ENCODE assay signal across 15 cellular contexts in the genomic region with DNA sequence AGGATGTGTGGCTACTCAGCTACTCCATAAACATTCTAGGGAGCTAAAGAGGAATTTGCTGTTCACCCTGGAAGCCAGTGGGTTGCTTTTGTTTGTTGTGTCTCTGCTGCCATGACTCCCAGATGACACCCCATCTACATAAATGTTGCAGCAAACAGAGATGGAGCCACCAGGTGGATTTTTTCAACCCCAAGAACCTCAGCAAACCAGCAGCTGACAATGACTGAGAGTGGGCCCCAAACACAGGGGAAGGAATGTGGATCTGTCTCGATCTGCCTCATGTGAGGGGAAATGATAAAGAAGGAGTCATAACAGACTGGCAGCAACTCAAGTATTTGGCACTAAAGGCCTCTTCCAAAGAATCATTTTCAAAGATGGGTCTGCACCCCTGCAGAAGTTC.
A peak's percentile ranks its signal among the peaks of the same experiment; 100 is the strongest.
DNase-seq lines count a peak whose midpoint lies in the region; ATAC-seq, FAIRE-seq and TF ChIP-seq lines count a peak whose summit lies in the region.
"Had no signal": no experiment of that assay in that cellular context is flagged by ENCODE, and none has a peak within 500 bp of the region (broad histone marks: within the 10 kb centered on the region; RNA-seq: fewer than 3 reads in every experiment).

No MANE protein-coding gene starts in this region.

- H3K27me3 Mint-ChIP-seq in activated CD8-positive, alpha-beta T cell treated with anti-CD3 and anti-CD28 coated beads, Interleukin-2, amount 10 ng/mL, durations not matched to agents 7 days and 5 days (ENCODE audit: low read depth) = no peaks in the 10 kb centered on the region

- no peak overlapping the region for H2AFZ ChIP-seq in keratinocyte (ENCODE audit: control insufficient read depth, low read length)

- H3K4me3 ChIP-seq in astrocyte of the cerebellum (ENCODE audit: low read depth, low read length) = no peak overlapping the region
- H3K4me3 ChIP-seq in keratinocyte (ENCODE audit: control insufficient read depth in 2 of 3, extremely low read depth in 1 of 3, insufficient read depth in 2 of 3, low read depth in 1 of 3, low read length in 3 of 3) = no peak overlapping the region
- H3K4me3 ChIP-seq in upper lobe of right lung = no peak overlapping the region
- H3K4me3 ChIP-seq: psoas muscle, SK-N-MC, tibial nerve had no signal

- DNase-seq in HS-5 (ENCODE audit: low read depth) (peak; percentile 90), astrocyte of the cerebellum (ENCODE audit: low read depth) (peak; percentile 22), keratinocyte (ENCODE audit: low read depth, low spot score) (peak; percentile 61), upper lobe of right lung (no peak), HEK293T (ENCODE audit: extremely low spot score) (no peak), NOMO-1 treated with dmso at 0.1 percent for 144 hours (lab: John Stamatoyannopoulos, UW; ENCODE audit: unreplicated experiment) (no peak)
- no peak for DNase-seq in activated CD8-positive, alpha-beta T cell treated with anti-CD3 and anti-CD28 coated beads, Interleukin-2, amount 10 ng/mL, durations not matched to agents 7 days and 5 days
- no peak for DNase-seq in activated CD8-positive, alpha-beta memory T cell treated with anti-CD3 and anti-CD28 coated beads, Interleukin-2, amount 50 U/mL, for 48 hours
- DNase-seq: activated naive CD4-positive, alpha-beta T cell treated with anti-CD3 and anti-CD28 coated beads, Interleukin-2, amount 50 U/mL, for 16 hours; effector CD4-positive, alpha-beta T cell; islet precursor cell; NCI-H510A; psoas muscle had no signal

- in situ Hi-C loops in astrocyte of the cerebellum (cut with HindIII; ENCODE audit: low sequenced_read_pairs) = no loop called here

- H3K4me2 ChIP-seq in keratinocyte (ENCODE audit: control insufficient read depth, extremely low read depth, insufficient read depth, low read depth, low read length) = peak overlapping the region; percentile 17

- H3K27me3 ChIP-seq in keratinocyte (ENCODE audit: control insufficient read depth, extremely low read depth, insufficient read depth, low read length) = no peaks in the 10 kb centered on the region
- H3K27me3 ChIP-seq in upper lobe of right lung = no peaks in the 10 kb centered on the region
- H3K27me3 ChIP-seq: tibial nerve had no signal

- H3K27ac ChIP-seq in keratinocyte (ENCODE audit: control insufficient read depth, insufficient read depth, low read length) (peak overlapping the region; percentile 82), upper lobe of right lung (peak overlapping the region; percentile 67)
- H3K27ac ChIP-seq: psoas muscle, SK-N-MC, tibial nerve had no signal

- no peak for ATAC-seq in upper lobe of right lung
- ATAC-seq in activated CD8-positive, alpha-beta T cell treated with anti-CD3 and anti-CD28 coated beads, Interleukin-2, amount 10 ng/mL, durations not matched to agents 7 days and 5 days = no peak
- ATAC-seq: psoas muscle had no signal

- H3K9me3 ChIP-seq in keratinocyte (ENCODE audit: control insufficient read depth, low read depth, low read length) (peaks cover 3% of the 10 kb centered on the region), upper lobe of right lung (no peaks in the 10 kb centered on the region)
- H3K9me3 ChIP-seq: psoas muscle had no signal

- no peaks in the 10 kb centered on the region for H3K79me2 ChIP-seq in keratinocyte (ENCODE audit: control insufficient read depth, insufficient read depth, low read length)

- peaks cover 20% of the 10 kb centered on the region for H3K4me1 ChIP-seq in keratinocyte (ENCODE audit: control insufficient read depth, extremely low read depth, insufficient read depth, low read length)
- no peaks in the 10 kb centered on the region for H3K4me1 ChIP-seq in upper lobe of right lung
- H3K4me1 ChIP-seq: psoas muscle, tibial nerve had no signal

- FAIRE-seq in keratinocyte (lab: Jason Lieb, UNC) = peak; percentile 97

- dilution Hi-C loops in keratinocyte (cut with MboI; ENCODE audit: extremely low pct_ligation_motif_present, low sequenced_read_pairs) = no loop called here

- H3K9me3 Mint-ChIP-seq in activated CD8-positive, alpha-beta T cell treated with anti-CD3 and anti-CD28 coated beads, Interleukin-2, amount 10 ng/mL, durations not matched to agents 7 days and 5 days (ENCODE audit: insufficient read depth) = no peaks in the 10 kb centered on the region

- no peak for TF ChIP-seq CTCF in astrocyte of the cerebellum (IDR thresholded peaks at IDR 0.05; ENCODE audit: low read depth, low read length, missing control alignments)
- peak in 2 of 3 experiments; percentile 28 to 29 for TF ChIP-seq CTCF in keratinocyte (optimal IDR thresholded peaks at IDR 0.05 in 1 of 3, IDR thresholded peaks at IDR 0.05 in 1 of 3, conservative IDR thresholded peaks at IDR 0.05 in 1 of 3; ENCODE audit: extremely low read depth in 1 of 3, insufficient read depth in 2 of 3, low read length in 3 of 3)
- no peak for TF ChIP-seq CTCF in upper lobe of right lung (IDR thresholded peaks at IDR 0.05)

- H3K36me3 ChIP-seq in keratinocyte (ENCODE audit: control insufficient read depth in 2 of 2, extremely low read depth in 1 of 2, insufficient read depth in 2 of 2, low read length in 2 of 2) (no peaks in the 10 kb centered on the region), upper lobe of right lung (no peaks in the 10 kb centered on the region)
- H3K36me3 ChIP-seq: tibial nerve had no signal

- CTCF ChIA-PET in activated CD8-positive, alpha-beta T cell treated with anti-CD3 and anti-CD28 coated beads, Interleukin-2, amount 10 ng/mL, durations not matched to agents 7 days and 5 days (lab: Charles Lee) = no interaction called here
- CTCF ChIA-PET in HEK293T (lab: Yijun Ruan, JAX) = no interaction called here

- no peaks in the 10 kb centered on the region for H3K36me3 Mint-ChIP-seq in activated CD8-positive, alpha-beta T cell treated with anti-CD3 and anti-CD28 coated beads, Interleukin-2, amount 10 ng/mL, durations not matched to agents 7 days and 5 days (ENCODE audit: low read depth)

- no peak overlapping the region for H3K4me3 Mint-ChIP-seq in activated CD8-positive, alpha-beta T cell treated with anti-CD3 and anti-CD28 coated beads, Interleukin-2, amount 10 ng/mL, durations not matched to agents 7 days and 5 days

- intact Hi-C loops in upper lobe of right lung (cut with DNase I) = no loop called here

- no peaks in the 10 kb centered on the region for H3K4me1 Mint-ChIP-seq in activated CD8-positive, alpha-beta T cell treated with anti-CD3 and anti-CD28 coated beads, Interleukin-2, amount 10 ng/mL, durations not matched to agents 7 days and 5 days (ENCODE audit: low read depth)

- H3K9me1 ChIP-seq in keratinocyte (ENCODE audit: control insufficient read depth, extremely low read depth, insufficient read depth, low read length) = no peaks in the 10 kb centered on the region

- no peak overlapping the region for H3K9ac ChIP-seq in keratinocyte (ENCODE audit: control insufficient read depth, extremely low read depth, insufficient read depth, low read length)

- POLR2A ChIA-PET in activated CD8-positive, alpha-beta T cell treated with anti-CD3 and anti-CD28 coated beads, Interleukin-2, amount 10 ng/mL, durations not matched to agents 7 days and 5 days (lab: Charles Lee) = no interaction called here
- POLR2A ChIA-PET in HEK293T (lab: Yijun Ruan, JAX) = no interaction called here

- H3K27ac Mint-ChIP-seq in activated CD8-positive, alpha-beta T cell treated with anti-CD3 and anti-CD28 coated beads, Interleukin-2, amount 10 ng/mL, durations not matched to agents 7 days and 5 days = no peak overlapping the region

- no peaks in the 10 kb centered on the region for H4K20me1 ChIP-seq in keratinocyte (ENCODE audit: control insufficient read depth, extremely low read depth, insufficient read depth, low read length)

TF ChIP-seq in HEK293T, 16 proteins besides CTCF, POLR2A, EP300 and RAD21:
- TF ChIP-seq L3MBTL2 (conservative IDR thresholded peaks at IDR 0.05) (no peak), SUZ12 (IDR thresholded peaks at IDR 0.05) (no peak), LEF1 (IDR thresholded peaks at IDR 0.05; ENCODE audit: borderline replicate concordance) (no peak), BHLHE40 (IDR thresholded peaks at IDR 0.05; ENCODE audit: borderline replicate concordance) (no peak), SP1 (IDR thresholded peaks at IDR 0.05) (no peak), CTBP1 (IDR thresholded peaks at IDR 0.05; ENCODE audit: borderline replicate concordance) (no peak), ARNT (IDR thresholded peaks at IDR 0.05) (no peak), HDGF (IDR thresholded peaks at IDR 0.05; ENCODE audit: borderline replicate concordance) (no peak), FOXK2 (IDR thresholded peaks at IDR 0.05) (no peak), ELF4 (IDR thresholded peaks at IDR 0.05) (no peak), PKNOX1 (IDR thresholded peaks at IDR 0.05) (no peak), ZNF384 (IDR thresholded peaks at IDR 0.05) (no peak), FOXM1 (IDR thresholded peaks at IDR 0.05; ENCODE audit: borderline replicate concordance) (no peak), FOXA1 (IDR thresholded peaks at IDR 0.05) (no peak), NFRKB (IDR thresholded peaks at IDR 0.05) (no peak)

Comparison
In these comparisons a context has a peak if more than half of its experiments do, and no peak if none do; other contexts are left out.
1. DNase-seq: peak in HS-5 (single experiment), astrocyte of the cerebellum (single experiment) and keratinocyte (single experiment); none in upper lobe of right lung (single experiment), activated CD8-positive, alpha-beta T cell treated with anti-CD3 and anti-CD28 coated beads, Interleukin-2, amount 10 ng/mL, durations not matched to agents 7 days and 5 days (single experiment), activated CD8-positive, alpha-beta memory T cell treated with anti-CD3 and anti-CD28 coated beads, Interleukin-2, amount 50 U/mL, for 48 hours (single experiment), HEK293T (single experiment) and NOMO-1 treated with dmso at 0.1 percent for 144 hours (single experiment).
2. CTCF ChIP-seq: peak in keratinocyte (2 of 3); none in astrocyte of the cerebellum (single experiment) and upper lobe of right lung (single experiment).